ENCODE assay signal across 1 cellular context in genomic region chr20:46787986-46788762, GRCh38.
TF ChIP-seq lines count a peak whose summit lies in the region.

No MANE protein-coding gene starts in this region.

TF ChIP-seq in HEK293, 187 proteins besides CTCF, POLR2A, EP300 and RAD21 (continued from another document):
- TF ChIP-seq, protein P1, sequence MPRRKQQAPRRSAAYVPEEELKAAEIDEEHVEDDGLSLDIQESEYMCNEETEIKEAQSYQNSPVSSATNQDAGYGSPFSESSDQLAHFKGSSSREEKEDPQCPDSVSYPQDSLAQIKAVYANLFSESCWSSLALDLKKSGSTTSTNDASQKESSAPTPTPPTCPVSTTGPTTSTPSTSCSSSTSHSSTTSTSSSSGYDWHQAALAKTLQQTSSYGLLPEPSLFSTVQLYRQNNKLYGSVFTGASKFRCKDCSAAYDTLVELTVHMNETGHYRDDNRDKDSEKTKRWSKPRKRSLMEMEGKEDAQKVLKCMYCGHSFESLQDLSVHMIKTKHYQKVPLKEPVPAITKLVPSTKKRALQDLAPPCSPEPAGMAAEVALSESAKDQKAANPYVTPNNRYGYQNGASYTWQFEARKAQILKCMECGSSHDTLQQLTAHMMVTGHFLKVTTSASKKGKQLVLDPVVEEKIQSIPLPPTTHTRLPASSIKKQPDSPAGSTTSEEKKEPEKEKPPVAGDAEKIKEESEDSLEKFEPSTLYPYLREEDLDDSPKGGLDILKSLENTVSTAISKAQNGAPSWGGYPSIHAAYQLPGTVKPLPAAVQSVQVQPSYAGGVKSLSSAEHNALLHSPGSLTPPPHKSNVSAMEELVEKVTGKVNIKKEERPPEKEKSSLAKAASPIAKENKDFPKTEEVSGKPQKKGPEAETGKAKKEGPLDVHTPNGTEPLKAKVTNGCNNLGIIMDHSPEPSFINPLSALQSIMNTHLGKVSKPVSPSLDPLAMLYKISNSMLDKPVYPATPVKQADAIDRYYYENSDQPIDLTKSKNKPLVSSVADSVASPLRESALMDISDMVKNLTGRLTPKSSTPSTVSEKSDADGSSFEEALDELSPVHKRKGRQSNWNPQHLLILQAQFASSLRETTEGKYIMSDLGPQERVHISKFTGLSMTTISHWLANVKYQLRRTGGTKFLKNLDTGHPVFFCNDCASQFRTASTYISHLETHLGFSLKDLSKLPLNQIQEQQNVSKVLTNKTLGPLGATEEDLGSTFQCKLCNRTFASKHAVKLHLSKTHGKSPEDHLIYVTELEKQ (tag by site-specific recombination; IDR thresholded peaks at IDR 0.05; ENCODE audit: borderline replicate concordance), result no peak
- peak; percentile 55 for TF ChIP-seq ZFHX2 (tag by site-specific recombination; conservative IDR thresholded peaks at IDR 0.05)
